ENCODE assay signal across 14 cellular contexts in genomic region chr12:77940566-77940965, GRCh38.
DNase-seq lines count a peak whose midpoint lies in the region; ATAC-seq and TF ChIP-seq lines count a peak whose summit lies in the region.
"Had no signal": no experiment of that assay in that cellular context is flagged by ENCODE, and none has a peak within 500 bp of the region (broad histone marks: within the 10 kb centered on the region; RNA-seq: fewer than 3 reads in every experiment).

No MANE protein-coding gene starts in this region.

- intact Hi-C loops in testis (cut with DNase I; ENCODE audit: low total_unique reads), result no loop called here

- 33 to 57% methylated on average over 1 to 2 of the region's 2 CpGs for WGBS in mesodermal cell (ENCODE audit: insufficient coverage in 2 of 2), 2 experiments
- WGBS in testis, 2 donors, result 43 to 57% methylated on average over 2 of the region's 2 CpGs

- TF ChIP-seq POLR2A in testis (IDR thresholded peaks at IDR 0.05), result no peak

- no peaks in the 10 kb centered on the region for H3K4me1 ChIP-seq in mesodermal cell (ENCODE audit: control insufficient read depth, insufficient read depth, low read length, poor library complexity, severe bottlenecking)
- H3K4me1 ChIP-seq in testis, result no peaks in the 10 kb centered on the region

- H3K36me3 ChIP-seq in mesodermal cell (ENCODE audit: control insufficient read depth, insufficient read depth, low read length) (peaks cover 21% of the 10 kb centered on the region), testis (ENCODE audit: low read depth, missing control alignments) (no peaks in the 10 kb centered on the region)
- H3K36me3 ChIP-seq: suprapubic skin had no signal

- H3K27ac ChIP-seq in mesodermal cell (ENCODE audit: low read depth, low read length, severe bottlenecking), result peak overlapping the region; percentile 91
- no peak overlapping the region for H3K27ac ChIP-seq in testis
- H3K27ac ChIP-seq: suprapubic skin had no signal

- peak overlapping the region; percentile 3 to 55 for H3K4me3 ChIP-seq in cardiac fibroblast (replicated peaks in 1 of 2; ENCODE audit: low read depth in 2 of 2, low read length in 2 of 2)
- H3K4me3 ChIP-seq in mesodermal cell (ENCODE audit: extremely low read depth, insufficient read depth, low read length, poor library complexity, severe bottlenecking), result peak overlapping the region; percentile 46
- no peak overlapping the region for H3K4me3 ChIP-seq in testis
- H3K4me3 ChIP-seq: suprapubic skin had no signal

- H3K9me3 ChIP-seq in mesodermal cell (ENCODE audit: control insufficient read depth, low read length) (peaks cover 4% of the 10 kb centered on the region), testis (no peaks in the 10 kb centered on the region)
- H3K9me3 ChIP-seq: suprapubic skin had no signal

- peak; percentile 27 for DNase-seq in AG20443 (ENCODE audit: low spot score)
- DNase-seq in LHCN-M2 (ENCODE audit: low read depth), result peak; percentile 77
- peak; percentile 46 to 75 for DNase-seq in cardiac fibroblast (ENCODE audit: low read depth in 2 of 2)
- DNase-seq in activated effector memory CD4-positive, alpha-beta T cell treated with anti-CD3 and anti-CD28 coated beads, Interleukin-2, amount 50 U/mL, for 16 hours, result no peak
- no peak for DNase-seq in testis
- DNase-seq in pons (ENCODE audit: low spot score), result no peak
- DNase-seq: cerebellar nuclear complex; DMS79 treated with DMSO at 0.1 percent for 48 hours; hippocampal formation; natural killer cell; stimulated activated CD4-positive, alpha-beta T cell treated with anti-CD3 and anti-CD28 coated beads, Interleukin-4, amount 100 ng/mL, for 4 hours had no signal

- no peak for ATAC-seq in HG02798 (IDR thresholded peaks at IDR 0.05; ENCODE audit: poor library complexity, unreplicated experiment)
- ATAC-seq: natural killer cell had no signal

- H3K27me3 ChIP-seq in testis, result no peaks in the 10 kb centered on the region
- H3K27me3 ChIP-seq: suprapubic skin had no signal

- TF ChIP-seq CTCF in cardiac fibroblast (IDR thresholded peaks at IDR 0.05; ENCODE audit: low read depth, low read length) (no peak), testis (IDR thresholded peaks at IDR 0.05) (no peak)

Comparison
In these comparisons a context has a peak if more than half of its experiments do, and no peak if none do; other contexts are left out.
1. DNase-seq: peak in AG20443 (single experiment), LHCN-M2 (single experiment) and cardiac fibroblast (2 of 2); none in activated effector memory CD4-positive, alpha-beta T cell treated with anti-CD3 and anti-CD28 coated beads, Interleukin-2, amount 50 U/mL, for 16 hours (single experiment), testis (single experiment) and pons (single experiment).
2. H3K4me3 ChIP-seq: peak in cardiac fibroblast (2 of 2) and mesodermal cell (single experiment); none in testis (0 of 2).